ENCODE assay signal across 8 cellular contexts in genomic region chr11:129364143-129364654, GRCh38.
A peak's percentile ranks its signal among the peaks of the same experiment; 100 is the strongest.
DNase-seq lines count a peak whose midpoint lies in the region; ATAC-seq and TF ChIP-seq lines count a peak whose summit lies in the region.

No MANE protein-coding gene starts in this region.

- H3K4me3 ChIP-seq in AG10803 (ENCODE audit: low read length) (no peak overlapping the region), WI38 (ENCODE audit: low read depth, low read length) (no peak overlapping the region), cardiac fibroblast (replicated peaks in 1 of 2; ENCODE audit: low read depth in 2 of 2, low read length in 2 of 2) (no peak overlapping the region)

- DNase-seq in AG10803 (ENCODE audit: low read depth) (peak; percentile 76), NCI-H2171 treated with DMSO at 0.1 percent for 48 hours (lab: John Stamatoyannopoulos, UW) (peak; percentile 57), cardiac fibroblast (ENCODE audit: low read depth in 2 of 2) (peak; percentile 87 to 88), kidney tubule cell (ENCODE audit: low spot score) (peak; percentile 93)
- DNase-seq in stimulated activated CD4-positive, alpha-beta T cell treated with anti-CD3 and anti-CD28 coated beads, Interleukin-2, amount 100 ng/mL, for 48 hours, result peak; percentile 80 to 81

- ATAC-seq in GM18868 (IDR thresholded peaks at IDR 0.05; ENCODE audit: unreplicated experiment) (peak; percentile 100), HG03095 (IDR thresholded peaks at IDR 0.05; ENCODE audit: unreplicated experiment) (peak; percentile 99)

- TF ChIP-seq CTCF in AG10803 (conservative IDR thresholded peaks at IDR 0.05; ENCODE audit: low read length) (peak; percentile 100), WI38 (IDR thresholded peaks at IDR 0.05; ENCODE audit: low read depth, low read length) (peak; percentile 100), cardiac fibroblast (IDR thresholded peaks at IDR 0.05; ENCODE audit: low read depth, low read length) (peak; percentile 100)
